ENCODE assay signal across 9 cellular contexts in genomic region chr2:171136024-171136423, GRCh38. TPM values are rescaled to one million over a fixed set of nuclear protein-coding genes. Genes with fewer than 3 reads are reported as not detected.
A peak's percentile ranks its signal among the peaks of the same experiment; 100 is the strongest.
DNase-seq lines count a peak whose midpoint lies in the region; ATAC-seq and TF ChIP-seq lines count a peak whose summit lies in the region.
"Had no signal": no experiment of that assay in that cellular context is flagged by ENCODE, and none has a peak within 500 bp of the region (broad histone marks: within the 10 kb centered on the region; RNA-seq: fewer than 3 reads in every experiment).

No MANE protein-coding gene starts in this region.

- H3K27me3 Mint-ChIP-seq in natural killer cell (ENCODE audit: low read depth in 2 of 2) = no peaks in the 10 kb centered on the region

- no peak overlapping the region for H3K4me3 Mint-ChIP-seq in natural killer cell

- intact Hi-C loops in natural killer cell (cut with micrococcal nuclease) = no loop called here

- peaks cover 52 to 58% of the 10 kb centered on the region in 2 donors for H3K4me1 Mint-ChIP-seq in natural killer cell

- no peaks in the 10 kb centered on the region for H3K36me3 Mint-ChIP-seq in natural killer cell

- no peak for TF ChIP-seq CTCF in natural killer cell (IDR thresholded peaks at IDR 0.05)
- no peak for TF ChIP-seq CTCF in GM13977 (IDR thresholded peaks at IDR 0.05; ENCODE audit: extremely low read depth, insufficient read depth, missing control alignments)

- peak overlapping the region; percentile 10 to 19 for H3K27ac Mint-ChIP-seq in natural killer cell

- no peaks in the 10 kb centered on the region for H3K9me3 Mint-ChIP-seq in natural killer cell

- DNase-seq in activated CD4-positive, alpha-beta T cell treated with anti-CD3 and anti-CD28 coated beads for 48 hours = peak; percentile 35
- no peak for DNase-seq in activated CD4-positive, alpha-beta T cell treated with anti-CD3 and anti-CD28 coated beads, Interleukin-2, amount 50 U/mL, for 4 hours
- DNase-seq in natural killer cell (no peak), GM13977 (ENCODE audit: low spot score) (no peak), NCI-H2107 treated with DMSO at 0.1 percent for 48 hours (lab: John Stamatoyannopoulos, UW; ENCODE audit: unreplicated experiment) (no peak), SHP77 treated with DMSO at 0.1 percent for 48 hours (lab: John Stamatoyannopoulos, UW) (no peak)
- DNase-seq: NCI-H82 had no signal

- peak; percentile 87 for ATAC-seq in GM21717 (IDR thresholded peaks at IDR 0.05; ENCODE audit: unreplicated experiment)
- ATAC-seq in HG03432 (IDR thresholded peaks at IDR 0.05; ENCODE audit: unreplicated experiment) = peak; percentile 89
- no peak for ATAC-seq in natural killer cell

- in situ Hi-C loops in GM13977 (cut with MboI; ENCODE audit: low pct_unique_long_range_greater_than_20kb, low sequenced_read_pairs, unreplicated experiment) = no loop called here

RNA-seq across cellular contexts. Expression of gene TLK1, which starts 24.7 kb away (rescaled TPM):
- total RNA-seq in natural killer cell = 100 to 1,000 TPM in 1 of 3 donors, 10 to 100 TPM in 2; 90.9 to 101 (median 91.2) TPM

Comparison
In these comparisons a context has a peak if more than half of its experiments do, and no peak if none do; other contexts are left out.
1. ATAC-seq: peak in GM21717 (single experiment) and HG03432 (single experiment); none in natural killer cell (0 of 3).